Comparison of ENCODE assay signal across 8 cellular contexts in genomic region chr1:155245163-155245524, GRCh38. TPM values are rescaled to one million over a fixed set of nuclear protein-coding genes. Genes with fewer than 3 reads are reported as not detected.
A peak's percentile ranks its signal among the peaks of the same experiment; 100 is the strongest.
DNase-seq lines count a peak whose midpoint lies in the region; ATAC-seq and TF ChIP-seq lines count a peak whose summit lies in the region.

No MANE protein-coding gene starts in this region.

- H3K9me3 Mint-ChIP-seq in activated CD4-positive, alpha-beta T cell treated with anti-CD3 and anti-CD28 coated beads, Interleukin-2, amount 10 ng/mL, durations not matched to agents 24 days and 14 days = peaks cover 4% of the 10 kb centered on the region
- H3K9me3 Mint-ChIP-seq in activated naive CD8-positive, alpha-beta T cell treated with anti-CD3 and anti-CD28 coated beads, Interleukin-2, amount 50 U/mL, for 24 hours = peaks cover 4% of the 10 kb centered on the region

- peaks cover 49% of the 10 kb centered on the region for H3K4me1 Mint-ChIP-seq in activated CD4-positive, alpha-beta T cell treated with anti-CD3 and anti-CD28 coated beads, Interleukin-2, amount 10 ng/mL, durations not matched to agents 24 days and 14 days
- peaks cover 51% of the 10 kb centered on the region for H3K4me1 Mint-ChIP-seq in activated naive CD8-positive, alpha-beta T cell treated with anti-CD3 and anti-CD28 coated beads, Interleukin-2, amount 50 U/mL, for 24 hours

- H3K4me3 Mint-ChIP-seq in activated CD4-positive, alpha-beta T cell treated with anti-CD3 and anti-CD28 coated beads, Interleukin-2, amount 10 ng/mL, durations not matched to agents 24 days and 14 days = peak overlapping the region; percentile 81
- H3K4me3 Mint-ChIP-seq in activated naive CD8-positive, alpha-beta T cell treated with anti-CD3 and anti-CD28 coated beads, Interleukin-2, amount 50 U/mL, for 24 hours = peak overlapping the region; percentile 81

- H3K4me3 ChIP-seq in testis = peak overlapping the region; percentile 64 to 72

- DNase-seq in activated CD4-positive, alpha-beta T cell treated with anti-CD3 and anti-CD28 coated beads, Interleukin-2, amount 10 ng/mL, durations not matched to agents 24 days and 14 days = no peak
- no peak for DNase-seq in activated CD4-positive, alpha-beta T cell treated with anti-CD3 and anti-CD28 coated beads for 48 hours
- no peak for DNase-seq in activated naive CD8-positive, alpha-beta T cell treated with anti-CD3 and anti-CD28 coated beads, Interleukin-2, amount 50 U/mL, for 24 hours
- DNase-seq in testis (no peak), HT-29 (ENCODE audit: low spot score) (no peak), glomerular visceral epithelial cell (ENCODE audit: extremely low spot score) (no peak), kidney tubule cell (ENCODE audit: low spot score) (no peak)

- peaks cover 8% of the 10 kb centered on the region for H3K4me1 ChIP-seq in testis

- H3K27me3 Mint-ChIP-seq in activated CD4-positive, alpha-beta T cell treated with anti-CD3 and anti-CD28 coated beads, Interleukin-2, amount 10 ng/mL, durations not matched to agents 24 days and 14 days = peaks cover 3% of the 10 kb centered on the region
- peaks cover 3% of the 10 kb centered on the region for H3K27me3 Mint-ChIP-seq in activated naive CD8-positive, alpha-beta T cell treated with anti-CD3 and anti-CD28 coated beads, Interleukin-2, amount 50 U/mL, for 24 hours

- 42 to 48% methylated on average over 8 of the region's 8 CpGs for WGBS in testis, 2 donors

- ATAC-seq in activated naive CD8-positive, alpha-beta T cell treated with anti-CD3 and anti-CD28 coated beads, Interleukin-2, amount 50 U/mL, for 24 hours = no peak

- no peaks in the 10 kb centered on the region for H3K27me3 ChIP-seq in layer of hippocampus (ENCODE audit: control insufficient read depth, insufficient read depth, low read length)
- no peaks in the 10 kb centered on the region for H3K27me3 ChIP-seq in testis

- TF ChIP-seq CTCF in testis (IDR thresholded peaks at IDR 0.05) = no peak

- H3K9me3 ChIP-seq in testis = no peaks in the 10 kb centered on the region

- H3K36me3 ChIP-seq in testis (ENCODE audit: low read depth, missing control alignments) = no peaks in the 10 kb centered on the region

- intact Hi-C loops in activated CD4-positive, alpha-beta T cell treated with anti-CD3 and anti-CD28 coated beads, Interleukin-2, amount 10 ng/mL, durations not matched to agents 24 days and 14 days (cut with micrococcal nuclease) = loop anchor here (2.0 kb wide), 1 partner anchor 36 kb away; the partner anchor contains the start of gene MTX1
- intact Hi-C loops in testis (cut with DNase I; ENCODE audit: low total_unique reads) = no loop called here

- TF ChIP-seq POLR2A in testis (IDR thresholded peaks at IDR 0.05) = no peak

- peaks cover 15% of the 10 kb centered on the region for H3K36me3 Mint-ChIP-seq in activated CD4-positive, alpha-beta T cell treated with anti-CD3 and anti-CD28 coated beads, Interleukin-2, amount 10 ng/mL, durations not matched to agents 24 days and 14 days (ENCODE audit: low read depth)
- H3K36me3 Mint-ChIP-seq in activated naive CD8-positive, alpha-beta T cell treated with anti-CD3 and anti-CD28 coated beads, Interleukin-2, amount 50 U/mL, for 24 hours (ENCODE audit: low read depth) = peaks cover 7% of the 10 kb centered on the region

- H3K27ac Mint-ChIP-seq in activated CD4-positive, alpha-beta T cell treated with anti-CD3 and anti-CD28 coated beads, Interleukin-2, amount 10 ng/mL, durations not matched to agents 24 days and 14 days = peak overlapping the region; percentile 96
- peak overlapping the region; percentile 98 for H3K27ac Mint-ChIP-seq in activated naive CD8-positive, alpha-beta T cell treated with anti-CD3 and anti-CD28 coated beads, Interleukin-2, amount 50 U/mL, for 24 hours

- H3K27ac ChIP-seq in layer of hippocampus (ENCODE audit: low read depth, low read length) (peak overlapping the region; percentile 96), testis (peak overlapping the region; percentile 81 to 94)

RNA-seq across cellular contexts. Expression of gene ENTREP3, which starts 10.1 kb away (rescaled TPM):
- total RNA-seq in activated CD4-positive, alpha-beta T cell treated with anti-CD3 and anti-CD28 coated beads, Interleukin-2, amount 10 ng/mL, durations not matched to agents 24 days and 14 days = 45.1 and 46.2 TPM in 2 replicates
- total RNA-seq in testis = 10 to 100 TPM; 14.3 to 15.8 TPM
- polyA plus RNA-seq in testis (ENCODE audit: insufficient read depth, low read depth, low replicate concordance) = 27.9 TPM
- total RNA-seq in HT-29 (2014; rRNA removed; shearing (Covaris generic)) = 8.6 and 12.6 TPM in 2 replicates

RNA-seq across cellular contexts. Expression of gene SCAMP3, which starts 17.0 kb away (rescaled TPM):
- total RNA-seq in activated CD4-positive, alpha-beta T cell treated with anti-CD3 and anti-CD28 coated beads, Interleukin-2, amount 10 ng/mL, durations not matched to agents 24 days and 14 days = 152 and 158 TPM in 2 replicates
- 10 to 100 TPM; 70.9 to 80.6 TPM for total RNA-seq in testis
- 63.0 TPM for polyA plus RNA-seq in testis (ENCODE audit: insufficient read depth, low read depth, low replicate concordance)
- total RNA-seq in HT-29 (2014; rRNA removed; shearing (Covaris generic)) = 112 and 114 TPM in 2 replicates

RNA-seq across cellular contexts. Expression of gene CLK2, which starts 28.2 kb away (rescaled TPM):
- 86.2 and 90.6 TPM in 2 replicates for total RNA-seq in activated CD4-positive, alpha-beta T cell treated with anti-CD3 and anti-CD28 coated beads, Interleukin-2, amount 10 ng/mL, durations not matched to agents 24 days and 14 days
- total RNA-seq in testis = 10 to 100 TPM; 52.8 to 54.1 TPM
- polyA plus RNA-seq in testis (ENCODE audit: insufficient read depth, low read depth, low replicate concordance) = 37.0 TPM
- total RNA-seq in HT-29 (2014; rRNA removed; shearing (Covaris generic)) = 29.3 and 35.2 TPM in 2 replicates

RNA-seq across cellular contexts. Expression of gene HCN3, which starts 32.1 kb away (rescaled TPM):
- total RNA-seq in activated CD4-positive, alpha-beta T cell treated with anti-CD3 and anti-CD28 coated beads, Interleukin-2, amount 10 ng/mL, durations not matched to agents 24 days and 14 days = 3.2 and 3.8 TPM in 2 replicates
- 1 to 10 TPM; 3.5 to 3.8 TPM for total RNA-seq in testis
- 2.2 TPM for polyA plus RNA-seq in testis (ENCODE audit: insufficient read depth, low read depth, low replicate concordance)
- 4.3 and 6.4 TPM in 2 replicates for total RNA-seq in HT-29 (2014; rRNA removed; shearing (Covaris generic))

RNA-seq across cellular contexts. Expression of gene MTX1, which starts 36.6 kb away (rescaled TPM):
- total RNA-seq in activated CD4-positive, alpha-beta T cell treated with anti-CD3 and anti-CD28 coated beads, Interleukin-2, amount 10 ng/mL, durations not matched to agents 24 days and 14 days = 62.4 and 64.7 TPM in 2 replicates
- 100 to 1,000 TPM in 1 of 2 donors, 10 to 100 TPM in 1; 77.1 to 118 TPM for total RNA-seq in testis
- polyA plus RNA-seq in testis (ENCODE audit: insufficient read depth, low read depth, low replicate concordance) = 161 TPM
- total RNA-seq in HT-29 (2014; rRNA removed; shearing (Covaris generic)) = 72.2 and 86.8 TPM in 2 replicates
